ENCODE assay signal across 20 cellular contexts in the genomic region with DNA sequence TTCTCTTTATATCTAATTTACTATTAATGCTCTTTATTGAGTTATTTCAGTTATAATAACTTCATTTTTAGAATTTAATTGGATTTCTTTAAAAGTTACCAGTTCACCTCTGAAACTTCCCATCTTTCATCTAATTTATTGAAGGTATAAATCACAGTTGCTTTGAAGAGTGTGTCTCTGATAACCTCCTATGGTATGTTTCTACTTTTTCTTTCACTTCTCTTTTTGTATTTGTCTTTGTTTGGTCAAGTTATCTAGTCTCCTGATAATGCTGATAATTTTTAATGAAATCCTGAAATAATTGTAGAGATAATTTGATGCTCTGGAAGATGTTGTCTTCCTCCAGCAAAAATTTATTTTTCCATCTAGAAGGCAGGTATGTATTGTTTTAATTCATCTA.
DNase-seq lines count a peak whose midpoint lies in the region; ATAC-seq, FAIRE-seq and TF ChIP-seq lines count a peak whose summit lies in the region.
"Had no signal": no experiment of that assay in that cellular context is flagged by ENCODE, and none has a peak within 500 bp of the region (broad histone marks: within the 10 kb centered on the region; RNA-seq: fewer than 3 reads in every experiment).

No MANE protein-coding gene starts in this region.

- no peak for TF ChIP-seq CTCF in GM12878 (IDR thresholded peaks at IDR 0.05 in 2 of 3, conservative IDR thresholded peaks at IDR 0.05 in 1 of 3; ENCODE audit: control insufficient read depth in 2 of 3, extremely low read depth in 1 of 3, insufficient read depth in 1 of 3, low read depth in 3 of 3, low read length in 3 of 3)

- no peak for TF ChIP-seq POLR2A in GM12878 (IDR thresholded peaks at IDR 0.05; ENCODE audit: low read depth, low read length)

- peak; percentile 49 for FAIRE-seq in GM12878 (lab: Jason Lieb, UNC)
- FAIRE-seq: A549, GM12891, GM19239 had no signal

- POLR2A ChIA-PET in GM12878 (lab: Charles Lee): no interaction called here

- H3K36me3 ChIP-seq in GM12878 (ENCODE audit: control insufficient read depth in 2 of 2, insufficient read depth in 2 of 2, low read length in 1 of 2): no peaks in the 10 kb centered on the region
- H3K36me3 ChIP-seq: BLaER1 treated with 17β-estradiol and CSF1 and Interleukin-3, amounts not matched to agents 10 nM and 100 nM had no signal

- H3K27me3 ChIP-seq in GM12878 (replicated peaks in 1 of 2; ENCODE audit: control insufficient read depth in 2 of 2, insufficient read depth in 2 of 2, low read length in 1 of 2): no peaks in the 10 kb centered on the region
- H3K27me3 ChIP-seq: BLaER1 treated with 17β-estradiol and CSF1 and Interleukin-3, amounts not matched to agents 10 nM and 100 nM had no signal

- no peak for TF ChIP-seq RAD21 in GM12878 (IDR thresholded peaks at IDR 0.05; ENCODE audit: insufficient read depth, low read depth, low read length)

- TF ChIP-seq EP300 in GM12878 (IDR thresholded peaks at IDR 0.05; ENCODE audit: borderline replicate concordance in 1 of 2, control insufficient read depth in 1 of 2, low read depth in 2 of 2, low read length in 2 of 2): no peak

- H3K79me2 ChIP-seq in GM12878 (ENCODE audit: control insufficient read depth, insufficient read depth, low read length): no peaks in the 10 kb centered on the region

- no peak overlapping the region for H3K27ac ChIP-seq in GM12878 (ENCODE audit: control insufficient read depth, insufficient read depth)
- H3K27ac ChIP-seq: 22Rv1; A549; BLaER1 treated with 17β-estradiol and CSF1 and Interleukin-3, amounts not matched to agents 10 nM and 100 nM; C4-2B had no signal

- intact Hi-C loops in GM12878 (cut with micrococcal nuclease; ENCODE audit: unreplicated experiment): no loop called here

- no peaks in the 10 kb centered on the region for H3K9me3 ChIP-seq in GM12878 (replicated peaks; ENCODE audit: control insufficient read depth, insufficient read depth, low read length)
- H3K9me3 ChIP-seq: A549; BLaER1 treated with 17β-estradiol and CSF1 and Interleukin-3, amounts not matched to agents 10 nM and 100 nM; Caco-2 had no signal

- no peaks in the 10 kb centered on the region for H3K4me1 ChIP-seq in GM12878 (ENCODE audit: control insufficient read depth, insufficient read depth, low read length)
- H3K4me1 ChIP-seq: A549; BLaER1 treated with 17β-estradiol and CSF1 and Interleukin-3, amounts not matched to agents 10 nM and 100 nM; Caco-2 had no signal

- in situ Hi-C loops in GM12878 (cut with MboI): no loop called here

- RAD21 ChIA-PET in GM12878 (lab: Charles Lee; ENCODE audit: unreplicated experiment): no interaction called here

- no peak overlapping the region for H3K4me3 ChIP-seq in GM12878
- H3K4me3 ChIP-seq: A549; BLaER1 treated with 17β-estradiol and CSF1 and Interleukin-3, amounts not matched to agents 10 nM and 100 nM had no signal

- H3K4me2 ChIP-seq in GM12878 (ENCODE audit: control insufficient read depth, insufficient read depth): no peak overlapping the region
- H3K4me2 ChIP-seq: A549; BLaER1 treated with 17β-estradiol and CSF1 and Interleukin-3, amounts not matched to agents 10 nM and 100 nM had no signal

- H2AFZ ChIP-seq in GM12878 (ENCODE audit: control insufficient read depth, low read depth, low read length): no peak overlapping the region

- no peak for DNase-seq in GM12878 (ENCODE audit: low read depth, low spot score)
- no peak for DNase-seq in T1000 (lab: John Stamatoyannopoulos, UW)
- DNase-seq in activated CD4-positive, alpha-beta T cell treated with anti-CD3 and anti-CD28 coated beads for 1 hour: no peak
- DNase-seq: AML-193; Caco-2; Calu3; CD4-positive, alpha-beta T cell; CD8-positive, alpha-beta T cell; DND-41; EL; GDM1 had no signal

- ATAC-seq in GM18867 (IDR thresholded peaks at IDR 0.05; ENCODE audit: unreplicated experiment) (peak; percentile 73), HG03280 (IDR thresholded peaks at IDR 0.05; ENCODE audit: unreplicated experiment) (peak; percentile 49), GM12878 (no peak), GM18909 (IDR thresholded peaks at IDR 0.05; ENCODE audit: poor library complexity, unreplicated experiment) (no peak)
- ATAC-seq: A549; CD8-positive, alpha-beta T cell had no signal

- no peak overlapping the region for H3K9ac ChIP-seq in GM12878 (ENCODE audit: control insufficient read depth, insufficient read depth, low read length)
- H3K9ac ChIP-seq: BLaER1 treated with 17β-estradiol and CSF1 and Interleukin-3, amounts not matched to agents 10 nM and 100 nM had no signal

- SMC1A ChIA-PET in GM12878 (lab: Charles Lee; ENCODE audit: uncharacterized antibody, unreplicated experiment): interaction anchor here (1.2 kb wide), 1 partner anchor 39 kb away, joined by 3 read pairs; no protein-coding TSS in a partner anchor

- CTCF ChIA-PET in GM12878 (lab: Yijun Ruan, JAX): no interaction called here

- no TSS peak for BruUV-seq in GM12878 (replicated peaks; lab: Mats Ljungman, UMichigan)

- no peaks in the 10 kb centered on the region for H4K20me1 ChIP-seq in GM12878 (ENCODE audit: control insufficient read depth, insufficient read depth)
- H4K20me1 ChIP-seq: BLaER1 treated with 17β-estradiol and CSF1 and Interleukin-3, amounts not matched to agents 10 nM and 100 nM had no signal

TF ChIP-seq in GM12878, 131 proteins besides CTCF, POLR2A, EP300 and RAD21:
- no peak for TF ChIP-seq NR2C2 (IDR thresholded peaks at IDR 0.05; ENCODE audit: borderline replicate concordance, control insufficient read depth, insufficient read length, low read depth)
- TF ChIP-seq LARP7 (IDR thresholded peaks at IDR 0.05): no peak
- no peak for TF ChIP-seq ESRRA (IDR thresholded peaks at IDR 0.05; ENCODE audit: low read length)
- no peak for TF ChIP-seq SUZ12 (IDR thresholded peaks at IDR 0.05; ENCODE audit: unreplicated experiment)
- peak; percentile 17; the same call in 1 of the 2 replicates for TF ChIP-seq SPI1 (IDR thresholded peaks at IDR 0.05; ENCODE audit: borderline replicate concordance, insufficient read depth, low read depth, low read length)
- no peak for TF ChIP-seq MYC (IDR thresholded peaks at IDR 0.05; ENCODE audit: insufficient read depth, insufficient read length, insufficient replicate concordance, low read length, severe bottlenecking)
- TF ChIP-seq, protein P1, sequence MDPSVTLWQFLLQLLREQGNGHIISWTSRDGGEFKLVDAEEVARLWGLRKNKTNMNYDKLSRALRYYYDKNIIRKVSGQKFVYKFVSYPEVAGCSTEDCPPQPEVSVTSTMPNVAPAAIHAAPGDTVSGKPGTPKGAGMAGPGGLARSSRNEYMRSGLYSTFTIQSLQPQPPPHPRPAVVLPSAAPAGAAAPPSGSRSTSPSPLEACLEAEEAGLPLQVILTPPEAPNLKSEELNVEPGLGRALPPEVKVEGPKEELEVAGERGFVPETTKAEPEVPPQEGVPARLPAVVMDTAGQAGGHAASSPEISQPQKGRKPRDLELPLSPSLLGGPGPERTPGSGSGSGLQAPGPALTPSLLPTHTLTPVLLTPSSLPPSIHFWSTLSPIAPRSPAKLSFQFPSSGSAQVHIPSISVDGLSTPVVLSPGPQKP (IDR thresholded peaks at IDR 0.05; ENCODE audit: low read depth, low read length): no peak
- TF ChIP-seq ZBTB11 (CRISPR knock-in tag; IDR thresholded peaks at IDR 0.05): no peak
- no peak for TF ChIP-seq NR2C1 (IDR thresholded peaks at IDR 0.05)

Comparison
In these comparisons a context has a peak if more than half of its experiments do, and no peak if none do; other contexts are left out.
1. ATAC-seq: peak in GM18867 (single experiment) and HG03280 (single experiment); none in GM12878 (single experiment) and GM18909 (single experiment).